In genomic region chr5:99032234-99033013, GRCh38 we compare ENCODE assay signal across 8 cellular contexts.
A peak's percentile ranks its signal among the peaks of the same experiment; 100 is the strongest.
DNase-seq lines count a peak whose midpoint lies in the region; ATAC-seq and TF ChIP-seq lines count a peak whose summit lies in the region.

No MANE protein-coding gene starts in this region.

- H3K4me3 ChIP-seq in A673 (ENCODE audit: low read depth, low read length, poor library complexity, severe bottlenecking) (peak overlapping the region; percentile 33), WERI-Rb-1 (ENCODE audit: low read depth, low read length) (no peak overlapping the region), esophagus muscularis mucosa (peak overlapping the region; percentile 23 to 48 (median 45)), vagina (peak overlapping the region; percentile 8 to 31)

- TF ChIP-seq POLR2A in esophagus muscularis mucosa (IDR thresholded peaks at IDR 0.05; ENCODE audit: low read depth) = no peak
- no peak for TF ChIP-seq POLR2A in vagina (IDR thresholded peaks at IDR 0.05)

- intact Hi-C loops in A673 (cut with micrococcal nuclease; ENCODE audit: unreplicated experiment) (loop anchor here (1.0 to 5.0 kb wide), 4 partner anchors 9 to 262 kb away; partner anchors contain the start of gene CHD1), esophagus muscularis mucosa (cut with DNase I) (loop anchor here (1.0 kb wide), 1 partner anchor 126 kb away; no protein-coding TSS in a partner anchor), vagina (cut with DNase I) (loop anchor here (5.0 kb wide), 1 partner anchor 125 kb away; no protein-coding TSS in a partner anchor)

- TF ChIP-seq CTCF in A673 (conservative IDR thresholded peaks at IDR 0.05; ENCODE audit: low read depth, low read length) (peak; percentile 80), GM10248 (IDR thresholded peaks at IDR 0.05; ENCODE audit: control extremely low read depth, extremely low read depth, low read depth, missing control alignments) (peak; percentile 70), WERI-Rb-1 (IDR thresholded peaks at IDR 0.05; ENCODE audit: low read depth, low read length) (peak; percentile 69), esophagus muscularis mucosa (IDR thresholded peaks at IDR 0.05) (peak; percentile 69 to 81 (median 78)), vagina (IDR thresholded peaks at IDR 0.05) (peak; percentile 40 to 59 (median 57))

- H3K27ac ChIP-seq in A673 (ENCODE audit: low read depth, low read length, poor library complexity, severe bottlenecking) (no peak overlapping the region), WERI-Rb-1 (no peak overlapping the region), esophagus muscularis mucosa (replicated peaks in 1 of 4) (peak overlapping the region in 3 of 4 donors; percentile 20 to 63 (median 63)), vagina (peak overlapping the region; percentile 71)

- H3K36me3 ChIP-seq in A673 (ENCODE audit: insufficient read depth, low read length, poor library complexity, severe bottlenecking) = no peaks in the 10 kb centered on the region
- no peaks in the 10 kb centered on the region for H3K36me3 ChIP-seq in WERI-Rb-1
- no peaks in the 10 kb centered on the region for H3K36me3 ChIP-seq in esophagus muscularis mucosa
- no peaks in the 10 kb centered on the region for H3K36me3 ChIP-seq in vagina

- DNase-seq in A673 (ENCODE audit: low spot score) (peak; percentile 80), GM10248 (ENCODE audit: extremely low spot score) (peak; percentile 36), NCI-H146 treated with DMSO at 0.1 percent for 48 hours (lab: John Stamatoyannopoulos, UW; ENCODE audit: unreplicated experiment) (peak; percentile 36), WERI-Rb-1 (peak; percentile 65), esophagus muscularis mucosa (ENCODE audit: extremely low spot score) (no peak), myocyte (ENCODE audit: low read depth) (peak; percentile 76), vagina (ENCODE audit: extremely low spot score in 2 of 2) (no peak)

- H3K27me3 ChIP-seq in A673 (replicated peaks; ENCODE audit: insufficient read depth, low read depth, low read length, poor library complexity) = no peaks in the 10 kb centered on the region
- no peaks in the 10 kb centered on the region for H3K27me3 ChIP-seq in WERI-Rb-1 (ENCODE audit: insufficient read depth, low read depth, severe bottlenecking)
- H3K27me3 ChIP-seq in esophagus muscularis mucosa = no peaks in the 10 kb centered on the region
- no peaks in the 10 kb centered on the region for H3K27me3 ChIP-seq in vagina

- ATAC-seq in HG02623 (IDR thresholded peaks at IDR 0.05; ENCODE audit: unreplicated experiment) = peak; percentile 30

- TF ChIP-seq EP300 in esophagus muscularis mucosa (IDR thresholded peaks at IDR 0.05) = no peak

- H3K9me3 ChIP-seq in A673 (ENCODE audit: low read depth, low read length, poor library complexity, severe bottlenecking) (no peaks in the 10 kb centered on the region), WERI-Rb-1 (ENCODE audit: severe bottlenecking) (no peaks in the 10 kb centered on the region), esophagus muscularis mucosa (no peaks in the 10 kb centered on the region), vagina (no peaks in the 10 kb centered on the region)

- BruUV-seq in A673 (replicated peaks; lab: Mats Ljungman, UMichigan) = no TSS peak

- H3K4me1 ChIP-seq in A673 (ENCODE audit: insufficient read depth, low read length, poor library complexity, severe bottlenecking) (peaks cover 4% of the 10 kb centered on the region), esophagus muscularis mucosa (peaks cover 2 to 17% (median 14%) of the 10 kb centered on the region in 4 donors), vagina (peaks cover 14% of the 10 kb centered on the region)

- POLR2A ChIA-PET in A673 (lab: Charles Lee; ENCODE audit: low non-redundant PET) = no interaction called here
- POLR2A ChIA-PET in GM10248 (lab: Yijun Ruan, JAX) = no interaction called here

- CTCF ChIA-PET in A673 (lab: Charles Lee) (interaction anchor here (1.0 kb wide), 1 partner anchor 127 kb away, joined by 3 read pairs; no protein-coding TSS in a partner anchor), GM10248 (lab: Yijun Ruan, JAX) (interaction anchor here (0.8 to 2.6 kb wide), 28 partner anchors 8 to 263 kb away, joined by 3 to 20 read pairs (median 5); no protein-coding TSS in a partner anchor)

- 39% methylated on average over 7 of the region's 7 CpGs for WGBS in esophagus muscularis mucosa

Comparison
In these comparisons a context has a peak if more than half of its experiments do, and no peak if none do; other contexts are left out.
1. DNase-seq: peak in A673 (single experiment), GM10248 (single experiment), NCI-H146 treated with DMSO at 0.1 percent for 48 hours (single experiment), WERI-Rb-1 (single experiment) and myocyte (single experiment); none in esophagus muscularis mucosa (single experiment) and vagina (0 of 2).
2. H3K27ac ChIP-seq: peak in esophagus muscularis mucosa (3 of 4) and vagina (single experiment); none in A673 (single experiment) and WERI-Rb-1 (single experiment).
3. Peak in every context shown above with its lines, with median percentiles within 50 percentile points of each other: CTCF ChIP-seq.